In genomic region chr17:49406791-49407190, GRCh38 we compare ENCODE assay signal across 22 cellular contexts. TPM values are rescaled to one million over a fixed set of nuclear protein-coding genes. Genes with fewer than 3 reads are reported as not detected.
A peak's percentile ranks its signal among the peaks of the same experiment; 100 is the strongest.
DNase-seq lines count a peak whose midpoint lies in the region; ATAC-seq and TF ChIP-seq lines count a peak whose summit lies in the region.
"Had no signal": no experiment of that assay in that cellular context is flagged by ENCODE, and none has a peak within 500 bp of the region (broad histone marks: within the 10 kb centered on the region; RNA-seq: fewer than 3 reads in every experiment).

No MANE protein-coding gene starts in this region.

- peak overlapping the region; percentile 30; the same call in 1 of the 2 replicates for H3K9ac ChIP-seq in BLaER1

- H3K36me3 ChIP-seq in BLaER1, result peaks cover 73% of the 10 kb centered on the region
- H3K36me3 ChIP-seq in CD8-positive, alpha-beta T cell (ENCODE audit: insufficient read depth, low read length), result peaks cover 51% of the 10 kb centered on the region
- peaks cover 21 to 83% (median 55%) of the 10 kb centered on the region in 4 donors for H3K36me3 ChIP-seq in sigmoid colon

- peaks cover 86% of the 10 kb centered on the region for H3K36me3 Mint-ChIP-seq in CD8-positive, alpha-beta T cell
- H3K36me3 Mint-ChIP-seq in immature natural killer cell, result peaks cover 25 to 52% (median 37%) of the 10 kb centered on the region in 3 donors

- no peaks in the 10 kb centered on the region for H4K20me1 ChIP-seq in BLaER1

- no peak for DNase-seq in CD8-positive, alpha-beta T cell
- no peak for DNase-seq in immature natural killer cell
- peak; percentile 38 for DNase-seq in sigmoid colon
- DNase-seq in DMS53 treated with DMSO at 0.1 percent for 48 hours (lab: John Stamatoyannopoulos, UW; ENCODE audit: unreplicated experiment), result no peak
- DNase-seq in sciatic nerve (ENCODE audit: low spot score), result no peak
- DNase-seq in NCI-H128 (lab: John Stamatoyannopoulos, UW; ENCODE audit: unreplicated experiment), result no peak
- DNase-seq: Calu3, DND-41, Kasumi-1, MV-4-11, NCI-H1105 treated with DMSO at 0.1 percent for 48 hours, NCI-H1694, NCI-H2029 treated with DMSO at 0.1 percent for 48 hours, NCI-H2227 treated with DMSO at 0.1 percent for 48 hours, NCI-H526 treated with DMSO at 0.1 percent for 48 hours, RPMI8226, SHP77 had no signal

- H3K27me3 ChIP-seq in BLaER1, result no peaks in the 10 kb centered on the region
- no peaks in the 10 kb centered on the region for H3K27me3 ChIP-seq in CD8-positive, alpha-beta T cell (ENCODE audit: insufficient read depth, low read length)
- H3K27me3 ChIP-seq in sigmoid colon, result no peaks in the 10 kb centered on the region

- POLR2A ChIA-PET in CD8-positive, alpha-beta T cell (lab: Charles Lee), result no interaction called here

- H3K4me1 Mint-ChIP-seq in CD8-positive, alpha-beta T cell (ENCODE audit: low read depth), result peaks cover 35% of the 10 kb centered on the region
- peaks cover 67 to 74% of the 10 kb centered on the region in 2 donors for H3K4me1 Mint-ChIP-seq in immature natural killer cell

- CTCF ChIA-PET in CD8-positive, alpha-beta T cell (lab: Charles Lee), result interaction anchor here (1.2 to 12.5 kb wide), 7 partner anchors 10 to 148 kb away, joined by 3 to 131 read pairs (median 12); no protein-coding TSS in a partner anchor

- H3K27me3 Mint-ChIP-seq in CD8-positive, alpha-beta T cell (ENCODE audit: low read depth), result no peaks in the 10 kb centered on the region
- H3K27me3 Mint-ChIP-seq in immature natural killer cell (ENCODE audit: low read depth in 3 of 3), result peaks cover 0 to 12% (median 8%) of the 10 kb centered on the region in 3 donors

- no peak for TF ChIP-seq POLR2A in sigmoid colon (IDR thresholded peaks at IDR 0.05)

- H3K4me1 ChIP-seq in BLaER1, result peaks cover 100% of the 10 kb centered on the region
- peaks cover 31% of the 10 kb centered on the region for H3K4me1 ChIP-seq in CD8-positive, alpha-beta T cell (ENCODE audit: insufficient read depth, low read length)
- peaks cover 0 to 10% (median 8%) of the 10 kb centered on the region in 4 donors for H3K4me1 ChIP-seq in sigmoid colon

- H3K9me3 ChIP-seq in BLaER1 (no peaks in the 10 kb centered on the region), sigmoid colon (no peaks in the 10 kb centered on the region)
- H3K9me3 ChIP-seq in CD8-positive, alpha-beta T cell (ENCODE audit: low read length), result no peaks in the 10 kb centered on the region
- H3K9me3 ChIP-seq: A549 had no signal

- peak overlapping the region; percentile 32 for H3K27ac Mint-ChIP-seq in CD8-positive, alpha-beta T cell
- H3K27ac Mint-ChIP-seq in immature natural killer cell, result peak overlapping the region in 4 of 6 donors; percentile 35 to 98 (median 44)
- H3K27ac Mint-ChIP-seq: CD14-positive monocyte had no signal

- no peak for TF ChIP-seq EP300 in sigmoid colon (IDR thresholded peaks at IDR 0.05)

- no peaks in the 10 kb centered on the region for H3K9me3 Mint-ChIP-seq in CD8-positive, alpha-beta T cell
- no peaks in the 10 kb centered on the region for H3K9me3 Mint-ChIP-seq in immature natural killer cell
- H3K9me3 Mint-ChIP-seq: CD14-positive monocyte had no signal

- 88 to 89% methylated on average over 8 of the region's 8 CpGs for WGBS in sigmoid colon, 2 donors

- intact Hi-C loops in CD8-positive, alpha-beta T cell (cut with DNase I, micrococcal nuclease), result loop anchor here in 1 of 2 experiments (5.0 kb wide), 3 partner anchors 39 to 591 kb away; partner anchors contain the start of gene DLX3
- intact Hi-C loops in sigmoid colon (cut with DNase I), result loop anchor here (5.0 kb wide), 1 partner anchor 151 kb away; no protein-coding TSS in a partner anchor
- intact Hi-C loops in sciatic nerve (cut with DNase I), result no loop called here

- no peak overlapping the region for H3K4me3 Mint-ChIP-seq in CD8-positive, alpha-beta T cell
- H3K4me3 Mint-ChIP-seq in immature natural killer cell, result no peak overlapping the region
- H3K4me3 Mint-ChIP-seq: CD14-positive monocyte had no signal

- no peak for TF ChIP-seq CTCF in CD8-positive, alpha-beta T cell (IDR thresholded peaks at IDR 0.05)
- no peak for TF ChIP-seq CTCF in sigmoid colon (IDR thresholded peaks at IDR 0.05)

- H3K4me2 ChIP-seq in BLaER1, result peak overlapping the region; percentile 86; the same call in 1 of the 2 replicates
- H3K4me2 ChIP-seq: A549 had no signal

- ATAC-seq in CD8-positive, alpha-beta T cell, result no peak
- ATAC-seq in sciatic nerve, result no peak
- ATAC-seq: A549, HCT116, K562 had no signal

- H3K27ac ChIP-seq in BLaER1 (peak overlapping the region; percentile 52), sigmoid colon (no peak overlapping the region)
- no peak overlapping the region for H3K27ac ChIP-seq in CD8-positive, alpha-beta T cell (ENCODE audit: low read depth, low read length)
- H3K27ac ChIP-seq: A549 had no signal

- H3K4me3 ChIP-seq in BLaER1 (no peak overlapping the region), sigmoid colon (no peak overlapping the region)
- no peak overlapping the region for H3K4me3 ChIP-seq in CD8-positive, alpha-beta T cell (ENCODE audit: low read depth, low read length)
- H3K4me3 ChIP-seq: A549, K562 had no signal

RNA-seq across cellular contexts. Expression of gene PHB1, which starts 7.9 kb away (rescaled TPM):
- 10 to 100 TPM; 26.3 to 27.0 TPM for total RNA-seq in CD8-positive, alpha-beta T cell
- polyA plus RNA-seq in immature natural killer cell, result 100 to 1,000 TPM; 166 to 274 (median 228) TPM
- 100 to 1,000 TPM in 1 of 4 donors, 10 to 100 TPM in 3; 70.9 to 105 (median 94.4) TPM for total RNA-seq in sigmoid colon
- 100 to 1,000 TPM; 148 to 279 (median 225) TPM for polyA plus RNA-seq in sigmoid colon
- total RNA-seq in sciatic nerve, result 93.5 TPM

RNA-seq across cellular contexts. Expression of gene ZNF652, which starts 44.7 kb away (rescaled TPM):
- total RNA-seq in CD8-positive, alpha-beta T cell, result 10 to 100 TPM; 28.1 to 28.6 TPM
- polyA plus RNA-seq in immature natural killer cell (10 to 100 TPM in 2 of 3 donors, 1 to 10 TPM in 1; 9.7 to 25.8 (median 16.0) TPM), sigmoid colon (10 to 100 TPM; 12.9 to 20.2 (median 14.4) TPM)
- total RNA-seq in sigmoid colon (100 to 1,000 TPM in 3 of 4 donors, 10 to 100 TPM in 1; 83.1 to 134 (median 114) TPM), sciatic nerve (60.9 TPM)
